In genomic region chr3:55911256-55911655, GRCh38 we compare ENCODE assay signal across 3 cellular contexts.
"Had no signal": no experiment of that assay in that cellular context is flagged by ENCODE, and none has a peak within 500 bp of the region (broad histone marks: within the 10 kb centered on the region; RNA-seq: fewer than 3 reads in every experiment).

No MANE protein-coding gene starts in this region.

- DNase-seq: GDM1, GF-D8 had no signal

- H3K4me3 ChIP-seq: GM12878 had no signal

- ATAC-seq: GM12878 had no signal
